Comparison of ENCODE assay signal across 4 cellular contexts in genomic region chr3:156068151-156068550, GRCh38. TPM values are rescaled to one million over a fixed set of nuclear protein-coding genes. Genes with fewer than 3 reads are reported as not detected.
"Had no signal": no experiment of that assay in that cellular context is flagged by ENCODE, and none has a peak within 500 bp of the region (broad histone marks: within the 10 kb centered on the region; RNA-seq: fewer than 3 reads in every experiment).

No MANE protein-coding gene starts in this region.

RNA-seq across cellular contexts. Expression of gene KCNAB1, which starts 52.2 kb away (rescaled TPM):
- total RNA-seq: kidney epithelial cell; mononuclear cell; naive thymus-derived CD4-positive, alpha-beta T cell had no signal
- polyA plus RNA-seq: mammary epithelial cell had no signal
